In the genomic region with DNA sequence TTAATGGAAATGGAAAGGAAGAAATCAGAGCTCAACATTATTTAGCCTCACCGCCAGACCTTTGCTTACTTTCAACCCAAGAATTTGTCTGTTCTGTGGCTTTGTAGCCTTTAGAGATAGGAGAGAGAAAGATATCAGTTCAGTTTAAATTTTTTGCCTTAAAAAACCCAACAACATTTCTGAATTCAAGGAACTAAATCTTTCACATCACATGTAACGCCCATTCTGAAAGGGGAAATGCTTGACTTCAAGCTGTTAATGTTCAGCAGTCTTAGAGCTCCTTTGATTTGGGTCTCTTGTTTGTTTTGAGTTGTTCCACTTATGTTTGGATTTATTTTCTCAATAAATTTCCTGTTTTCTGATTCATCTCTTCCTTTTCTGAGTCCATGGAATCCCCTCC, we compare ENCODE assay signal across 11 cellular contexts.
DNase-seq lines count a peak whose midpoint lies in the region; ATAC-seq and TF ChIP-seq lines count a peak whose summit lies in the region.
"Had no signal": no experiment of that assay in that cellular context is flagged by ENCODE, and none has a peak within 500 bp of the region (broad histone marks: within the 10 kb centered on the region; RNA-seq: fewer than 3 reads in every experiment).

No MANE protein-coding gene starts in this region.

- peak overlapping the region in 1 of 2 donors; percentile 77 for H3K4me3 Mint-ChIP-seq in CD14-positive monocyte
- no peak overlapping the region for H3K4me3 Mint-ChIP-seq in stimulated activated memory B cell treated with anti-CD40 and anti-IgM and Interleukin-4, amounts not matched to agents 10 μg/mL and 1 μg/mL and 100 μg/mL, for 72 hours

- H3K4me1 Mint-ChIP-seq in CD14-positive monocyte, result peaks cover 55% of the 10 kb centered on the region
- H3K4me1 Mint-ChIP-seq in stimulated activated memory B cell treated with anti-CD40 and anti-IgM and Interleukin-4, amounts not matched to agents 10 μg/mL and 1 μg/mL and 100 μg/mL, for 72 hours, result peaks cover 6% of the 10 kb centered on the region

- H3K27ac Mint-ChIP-seq in CD14-positive monocyte, result peak overlapping the region; percentile 85 to 95 (median 91)
- no peak overlapping the region for H3K27ac Mint-ChIP-seq in stimulated activated memory B cell treated with anti-CD40 and anti-IgM and Interleukin-4, amounts not matched to agents 10 μg/mL and 1 μg/mL and 100 μg/mL, for 72 hours

- TF ChIP-seq CTCF in CD14-positive monocyte (IDR thresholded peaks at IDR 0.05), result no peak
- no peak for TF ChIP-seq CTCF in fibroblast of villous mesenchyme (IDR thresholded peaks at IDR 0.05; ENCODE audit: insufficient read depth, low read depth, low read length)
- TF ChIP-seq CTCF in gastrocnemius medialis (IDR thresholded peaks at IDR 0.05 in 4 of 5, conservative IDR thresholded peaks at IDR 0.05 in 1 of 5), result no peak
- no peak for TF ChIP-seq CTCF in omental fat pad (IDR thresholded peaks at IDR 0.05)

- peaks cover 76 to 83% of the 10 kb centered on the region in 2 donors for H3K4me1 ChIP-seq in gastrocnemius medialis
- H3K4me1 ChIP-seq: body of pancreas had no signal

- ATAC-seq in gastrocnemius medialis (no peak), omental fat pad (ENCODE audit: low FRiP score) (no peak)
- no peak for ATAC-seq in stimulated activated memory B cell treated with anti-CD40 and anti-IgM and Interleukin-4, amounts not matched to agents 10 μg/mL and 1 μg/mL and 100 μg/mL, for 72 hours

- no peaks in the 10 kb centered on the region for H3K27me3 ChIP-seq in gastrocnemius medialis
- H3K27me3 ChIP-seq: body of pancreas had no signal

- H3K9me3 Mint-ChIP-seq in CD14-positive monocyte, result no peaks in the 10 kb centered on the region
- no peaks in the 10 kb centered on the region for H3K9me3 Mint-ChIP-seq in stimulated activated memory B cell treated with anti-CD40 and anti-IgM and Interleukin-4, amounts not matched to agents 10 μg/mL and 1 μg/mL and 100 μg/mL, for 72 hours

- peaks cover 0 to 4% (median 1%) of the 10 kb centered on the region in 3 donors for H3K27me3 Mint-ChIP-seq in CD14-positive monocyte (ENCODE audit: low read depth in 3 of 3)
- H3K27me3 Mint-ChIP-seq in stimulated activated memory B cell treated with anti-CD40 and anti-IgM and Interleukin-4, amounts not matched to agents 10 μg/mL and 1 μg/mL and 100 μg/mL, for 72 hours, result no peaks in the 10 kb centered on the region

- in situ Hi-C loops in gastrocnemius medialis (cut with MboI; ENCODE audit: low sequenced_read_pairs in 4 of 4), result no loop called here

- peaks cover 76 to 83% of the 10 kb centered on the region in 2 donors for H3K36me3 Mint-ChIP-seq in CD14-positive monocyte
- H3K36me3 Mint-ChIP-seq in stimulated activated memory B cell treated with anti-CD40 and anti-IgM and Interleukin-4, amounts not matched to agents 10 μg/mL and 1 μg/mL and 100 μg/mL, for 72 hours, result peaks cover 29% of the 10 kb centered on the region

- no peaks in the 10 kb centered on the region for H3K36me3 ChIP-seq in gastrocnemius medialis

- no peaks in the 10 kb centered on the region for H3K9me3 ChIP-seq in gastrocnemius medialis
- H3K9me3 ChIP-seq: body of pancreas had no signal

- intact Hi-C loops in CD14-positive monocyte (cut with micrococcal nuclease), result no loop called here
- intact Hi-C loops in gastrocnemius medialis (cut with DNase I; ENCODE audit: low total_unique reads), result no loop called here

- no peak for TF ChIP-seq POLR2A in gastrocnemius medialis (IDR thresholded peaks at IDR 0.05)

- H3K4me3 ChIP-seq in fibroblast of villous mesenchyme (ENCODE audit: low read depth, low read length) (no peak overlapping the region), gastrocnemius medialis (no peak overlapping the region)
- H3K4me3 ChIP-seq: body of pancreas had no signal

- peak overlapping the region; percentile 76 to 91 (median 84) for H3K27ac ChIP-seq in gastrocnemius medialis

- no peak for DNase-seq in CD14-positive monocyte (ENCODE audit: low spot score)
- peak; percentile 45 for DNase-seq in OCI-M1 (lab: John Stamatoyannopoulos, UW)
- DNase-seq in fibroblast of villous mesenchyme (ENCODE audit: low read depth), result peak; percentile 27
- no peak for DNase-seq in gastrocnemius medialis
- DNase-seq in HT-29 (ENCODE audit: low spot score), result no peak
- DNase-seq in omental fat pad (ENCODE audit: low spot score), result no peak
- no peak for DNase-seq in GF-D8 (lab: John Stamatoyannopoulos, UW)
- DNase-seq: foreskin melanocyte, NCI-H1105 had no signal

Comparison
In these comparisons a context has a peak if more than half of its experiments do, and no peak if none do; other contexts are left out.
1. DNase-seq: peak in OCI-M1 (single experiment) and fibroblast of villous mesenchyme (single experiment); none in CD14-positive monocyte (single experiment), gastrocnemius medialis (0 of 2), HT-29 (single experiment), omental fat pad (single experiment) and GF-D8 (single experiment).